ENCODE assay signal across 27 cellular contexts in the genomic region with DNA sequence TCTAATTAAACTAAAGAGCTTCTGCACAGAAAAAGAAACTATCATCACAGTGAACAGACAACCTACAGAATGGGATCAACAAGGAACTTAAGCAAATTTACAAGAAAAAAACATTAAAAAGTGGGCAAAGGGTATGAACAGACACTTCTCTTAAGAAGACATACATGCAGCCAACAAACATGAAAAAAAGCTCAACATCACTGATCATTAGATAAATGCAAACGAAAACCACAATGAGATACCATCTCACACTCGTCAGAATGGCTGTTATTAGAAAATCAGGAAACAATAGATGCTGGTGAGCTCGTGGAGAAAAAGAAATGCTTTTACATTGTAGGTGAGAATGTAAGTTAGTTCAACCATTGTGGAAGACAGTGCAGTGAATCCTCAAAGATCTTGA.
"Had no signal": no experiment of that assay in that cellular context is flagged by ENCODE, and none has a peak within 500 bp of the region (broad histone marks: within the 10 kb centered on the region; RNA-seq: fewer than 3 reads in every experiment).

No MANE protein-coding gene starts in this region.

- H3K36me3 ChIP-seq: lower lobe of right lung, right lobe of liver, uterus had no signal

- ATAC-seq: left colon; left lung; naive thymus-derived CD8-positive, alpha-beta T cell; right lobe of liver; stimulated activated memory B cell treated with anti-CD40 and anti-IgM and Interleukin-4, amounts not matched to agents 10 μg/mL and 1 μg/mL and 100 μg/mL, for 72 hours; stimulated activated naive CD8-positive, alpha-beta T cell treated with anti-CD3 and anti-CD28 coated beads, Interleukin-15, amount 100 ng/mL, for 72 hours had no signal

- H3K9me3 Mint-ChIP-seq: immature natural killer cell, type B pancreatic cell had no signal

- H3K9me3 ChIP-seq: left lung, lower lobe of right lung, neutrophil, right atrium auricular region, right lobe of liver, uterus had no signal

- H3K4me3 ChIP-seq: left lung, lower lobe of right lung, neural progenitor cell, right atrium auricular region, right lobe of liver, smooth muscle cell, tibial nerve, uterus had no signal

- DNase-seq: immature natural killer cell; kidney; left colon; left lung; lower lobe of right lung; mammary epithelial cell; mesenchymal stem cell; naive thymus-derived CD8-positive, alpha-beta T cell; occipital lobe; right lobe of liver; stimulated activated CD4-positive, alpha-beta T cell treated with anti-CD3 and anti-CD28 coated beads, Interleukin-1b, Interleukin-23, amount 100 ng/mL, for 48 hours; stimulated activated CD4-positive, alpha-beta T cell treated with anti-CD3 and anti-CD28 coated beads, Interleukin-2, amount 100 ng/mL, for 48 hours; stimulated activated CD4-positive, alpha-beta T cell treated with anti-CD3 and anti-CD28 coated beads, Interleukin-4, amount 100 ng/mL, for 4 hours; stimulated activated CD8-positive, alpha-beta memory T cell treated with anti-CD3 and anti-CD28 coated beads, Interleukin-4, amount 100 ng/mL, for 48 hours; stimulated activated naive CD4-positive, alpha-beta T cell treated with Interleukin-2 at 50 U/mL for 16 hours; stimulated activated naive CD8-positive, alpha-beta T cell treated with anti-CD3 and anti-CD28 coated beads, Interleukin-15, amount 100 ng/mL, for 72 hours; substantia nigra; uterus had no signal

- H3K4me1 ChIP-seq: neural progenitor cell, parathyroid adenoma, right atrium auricular region, right lobe of liver, tibial nerve, uterus had no signal

- H3K27me3 ChIP-seq: left lung, neural progenitor cell, neutrophil, right atrium auricular region, right lobe of liver, tibial nerve, uterus had no signal

- H3K27ac ChIP-seq: lower lobe of right lung, neural progenitor cell, parathyroid adenoma, right atrium auricular region, right lobe of liver, tibial nerve, uterus had no signal

- H3K27ac Mint-ChIP-seq: immature natural killer cell; nephron; neural progenitor cell; stimulated activated memory B cell treated with anti-CD40 and anti-IgM and Interleukin-4, amounts not matched to agents 10 μg/mL and 1 μg/mL and 100 μg/mL, for 72 hours; stimulated activated naive CD8-positive, alpha-beta T cell treated with anti-CD3 and anti-CD28 coated beads, Interleukin-15, amount 100 ng/mL, for 72 hours; type B pancreatic cell had no signal

- H3K27me3 Mint-ChIP-seq: naive thymus-derived CD8-positive, alpha-beta T cell; stimulated activated memory B cell treated with anti-CD40 and anti-IgM and Interleukin-4, amounts not matched to agents 10 μg/mL and 1 μg/mL and 100 μg/mL, for 72 hours; stimulated activated naive CD8-positive, alpha-beta T cell treated with anti-CD3 and anti-CD28 coated beads, Interleukin-15, amount 100 ng/mL, for 72 hours; type B pancreatic cell had no signal

- H3K4me3 Mint-ChIP-seq: immature natural killer cell; naive thymus-derived CD8-positive, alpha-beta T cell; nephron; neural progenitor cell; stimulated activated memory B cell treated with anti-CD40 and anti-IgM and Interleukin-4, amounts not matched to agents 10 μg/mL and 1 μg/mL and 100 μg/mL, for 72 hours; stimulated activated naive CD8-positive, alpha-beta T cell treated with anti-CD3 and anti-CD28 coated beads, Interleukin-15, amount 100 ng/mL, for 72 hours; type B pancreatic cell had no signal

- H3K4me1 Mint-ChIP-seq: immature natural killer cell; nephron; neural progenitor cell; stimulated activated naive CD8-positive, alpha-beta T cell treated with anti-CD3 and anti-CD28 coated beads, Interleukin-15, amount 100 ng/mL, for 72 hours had no signal
